23 cellular contexts compared by ENCODE assay signal in the genomic region with DNA sequence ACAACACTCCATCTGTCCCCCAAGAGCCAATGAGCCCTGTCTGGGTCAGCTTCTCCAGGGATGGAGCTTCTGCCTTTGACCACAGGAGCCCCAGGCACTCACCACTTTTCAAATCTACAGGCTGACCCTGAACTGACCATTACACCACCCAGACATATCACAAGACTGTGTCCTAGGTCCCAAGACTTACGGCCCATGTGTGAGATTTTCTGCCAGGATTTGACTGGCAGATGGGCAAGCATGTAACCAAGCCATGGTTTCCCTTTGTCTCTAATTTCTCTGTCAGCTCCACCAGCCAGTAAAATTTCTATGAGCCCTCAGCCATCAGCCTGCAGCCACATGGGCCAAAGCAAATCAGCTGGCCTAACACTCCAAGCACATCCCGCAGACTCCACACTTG.
DNase-seq lines count a peak whose midpoint lies in the region; ATAC-seq and TF ChIP-seq lines count a peak whose summit lies in the region.
"Had no signal": no experiment of that assay in that cellular context is flagged by ENCODE, and none has a peak within 500 bp of the region (broad histone marks: within the 10 kb centered on the region; RNA-seq: fewer than 3 reads in every experiment).

No MANE protein-coding gene starts in this region.

- peaks cover 0 to 5% (median 0%) of the 10 kb centered on the region in 11 experiments; a peak in 2 of 22 replicates for H4K20me1 ChIP-seq in BLaER1 treated with 17β-estradiol and CSF1 and Interleukin-3, amounts not matched to agents 10 nM and 100 nM
- H4K20me1 ChIP-seq in neural progenitor cell (ENCODE audit: low read depth), result no peaks in the 10 kb centered on the region

- peaks cover 51% of the 10 kb centered on the region for H3K4me1 Mint-ChIP-seq in neural progenitor cell

- H3K36me3 ChIP-seq in BLaER1 treated with 17β-estradiol and CSF1 and Interleukin-3, amounts not matched to agents 10 nM and 100 nM, result peaks cover 0 to 41% (median 22%) of the 10 kb centered on the region in 11 experiments; a peak in 16 of 22 replicates
- H3K36me3 ChIP-seq in neural progenitor cell, result no peaks in the 10 kb centered on the region
- H3K36me3 ChIP-seq: SJCRH30, transverse colon had no signal

- H3K27ac ChIP-seq in BLaER1 treated with 17β-estradiol and CSF1 and Interleukin-3, amounts not matched to agents 10 nM and 100 nM, result peak overlapping the region; percentile 52 to 96 (median 87); a peak in 21 of 22 replicates
- H3K27ac ChIP-seq in HL-60 (replicated peaks) (peak overlapping the region; percentile 78), caudate nucleus (ENCODE audit: low read depth, low read length) (peak overlapping the region; percentile 16), neural progenitor cell (no peak overlapping the region)
- H3K27ac ChIP-seq: SJCRH30 had no signal

- peak overlapping the region; percentile 78 to 98 (median 91) for H3K4me2 ChIP-seq in BLaER1 treated with 17β-estradiol and CSF1 and Interleukin-3, amounts not matched to agents 10 nM and 100 nM
- no peak overlapping the region for H3K4me2 ChIP-seq in neural progenitor cell

- peaks cover 98 to 100% (median 100%) of the 10 kb centered on the region in 10 experiments for H3K4me1 ChIP-seq in BLaER1 treated with 17β-estradiol and CSF1 and Interleukin-3, amounts not matched to agents 10 nM and 100 nM
- H3K4me1 ChIP-seq in neural progenitor cell, result peaks cover 21% of the 10 kb centered on the region

- no peak overlapping the region for H2AFZ ChIP-seq in neural progenitor cell (replicated peaks)

- no peak for ATAC-seq in stimulated activated naive CD8-positive, alpha-beta T cell treated with anti-CD3 and anti-CD28 coated beads, Interleukin-15, Interleukin-2, amounts not matched to agents 100 U/mL and 50 U/mL, for 24 hours
- ATAC-seq in GM18519 (IDR thresholded peaks at IDR 0.05; ENCODE audit: low FRiP score, unreplicated experiment), result no peak
- ATAC-seq: activated T-cell treated with anti-CD3 and anti-CD28 coated beads, Interleukin-2, amount 50 U/mL, for 72 hours; left colon; WTC11 had no signal

- DNase-seq in HL-60 (ENCODE audit: low read depth in 1 of 2, low spot score in 1 of 2), result no peak
- DNase-seq in caudate nucleus (lab: John Stamatoyannopoulos, UW), result no peak
- no peak for DNase-seq in neural progenitor cell (ENCODE audit: low spot score)
- no peak for DNase-seq in D341Med (ENCODE audit: low spot score)
- DNase-seq in stimulated activated naive CD8-positive, alpha-beta T cell treated with anti-CD3 and anti-CD28 coated beads, Interleukin-15, Interleukin-2, amounts not matched to agents 100 U/mL and 50 U/mL, for 24 hours, result no peak
- DNase-seq in NCI-H2029 (lab: John Stamatoyannopoulos, UW), result no peak
- DNase-seq: activated T-cell treated with anti-CD3 and anti-CD28 coated beads, Interleukin-2, amount 50 U/mL, for 72 hours; aorta; cerebellar nuclear complex; effector CD4-positive, alpha-beta T cell; left colon; MM.1S; NCI-H1436 treated with DMSO at 0.1 percent for 48 hours; nephron progenitor cell; SJCRH30; stimulated activated CD4-positive, alpha-beta T cell treated with anti-CD3 and anti-CD28 coated beads, Interleukin-2, amount 100 ng/mL, for 24 hours; stimulated activated naive CD4-positive, alpha-beta T cell treated with Interleukin-2 at 50 U/mL for 16 hours; transverse colon had no signal

- no peaks in the 10 kb centered on the region for H3K79me2 ChIP-seq in neural progenitor cell (ENCODE audit: low read depth)

- peaks cover 3% of the 10 kb centered on the region for H3F3A ChIP-seq in neural progenitor cell (ENCODE audit: low read depth)

- no peaks in the 10 kb centered on the region for H3K27me3 Mint-ChIP-seq in neural progenitor cell (ENCODE audit: insufficient read depth, low read depth)
- H3K27me3 Mint-ChIP-seq: activated naive CD4-positive, alpha-beta T cell treated with anti-CD3 and anti-CD28 coated beads, Interleukin-2, amount 50 U/mL, for 24 hours had no signal

- H3K9me3 ChIP-seq in BLaER1 treated with 17β-estradiol and CSF1 and Interleukin-3, amounts not matched to agents 10 nM and 100 nM (replicated peaks in 1 of 11), result no peaks in the 10 kb centered on the region
- H3K9me3 ChIP-seq in neural progenitor cell (ENCODE audit: low read depth), result no peaks in the 10 kb centered on the region
- H3K9me3 ChIP-seq: SJCRH30, transverse colon had no signal

- peak overlapping the region; percentile 87 for H3K27ac Mint-ChIP-seq in neural progenitor cell
- H3K27ac Mint-ChIP-seq: activated naive CD4-positive, alpha-beta T cell treated with anti-CD3 and anti-CD28 coated beads, Interleukin-2, amount 50 U/mL, for 24 hours; activated T-cell treated with anti-CD3 and anti-CD28 coated beads, Interleukin-2, amount 50 U/mL, for 72 hours; nephron progenitor cell; WTC11 had no signal

- H3K4me3 Mint-ChIP-seq in neural progenitor cell, result no peak overlapping the region
- H3K4me3 Mint-ChIP-seq: nephron progenitor cell, WTC11 had no signal

- H3K36me3 Mint-ChIP-seq in neural progenitor cell, result no peaks in the 10 kb centered on the region
- H3K36me3 Mint-ChIP-seq: activated naive CD4-positive, alpha-beta T cell treated with anti-CD3 and anti-CD28 coated beads, Interleukin-2, amount 50 U/mL, for 24 hours; WTC11 had no signal

- H3K9me3 Mint-ChIP-seq in neural progenitor cell, result no peaks in the 10 kb centered on the region
- H3K9me3 Mint-ChIP-seq: activated naive CD4-positive, alpha-beta T cell treated with anti-CD3 and anti-CD28 coated beads, Interleukin-2, amount 50 U/mL, for 24 hours; activated T-cell treated with anti-CD3 and anti-CD28 coated beads, Interleukin-2, amount 50 U/mL, for 72 hours; nephron progenitor cell; T-helper 2 cell treated with Interferon-gamma antibody and Interleukin-4, amounts not matched to agents 5 μg/mL and 100 μg/mL, for 36 hours; WTC11 had no signal

- peak overlapping the region; percentile 23 to 82 (median 74); a peak in 19 of 22 replicates for H3K9ac ChIP-seq in BLaER1 treated with 17β-estradiol and CSF1 and Interleukin-3, amounts not matched to agents 10 nM and 100 nM
- no peak overlapping the region for H3K9ac ChIP-seq in neural progenitor cell

- TF ChIP-seq CTCF in HL-60 (IDR thresholded peaks at IDR 0.05; ENCODE audit: insufficient read depth, low read length) (no peak), neural progenitor cell (IDR thresholded peaks at IDR 0.05) (no peak)

- peak overlapping the region in 7 of 10 experiments; percentile 29 to 57 (median 37); a peak in 10 of 20 replicates for H3K4me3 ChIP-seq in BLaER1 treated with 17β-estradiol and CSF1 and Interleukin-3, amounts not matched to agents 10 nM and 100 nM
- H3K4me3 ChIP-seq in HL-60 (replicated peaks; ENCODE audit: insufficient read depth, low read length), result no peak overlapping the region
- no peak overlapping the region for H3K4me3 ChIP-seq in neural progenitor cell
- H3K4me3 ChIP-seq: SJCRH30, transverse colon had no signal

- H3K27me3 ChIP-seq in BLaER1 treated with 17β-estradiol and CSF1 and Interleukin-3, amounts not matched to agents 10 nM and 100 nM, result no peaks in the 10 kb centered on the region
- H3K27me3 ChIP-seq in HL-60 (ENCODE audit: insufficient read depth, poor library complexity, severe bottlenecking) (no peaks in the 10 kb centered on the region), neural progenitor cell (no peaks in the 10 kb centered on the region)
- H3K27me3 ChIP-seq: SJCRH30, transverse colon had no signal

Comparison
In these comparisons a context has a peak if more than half of its experiments do, and no peak if none do; other contexts are left out.
1. H3K4me3 ChIP-seq: peak in BLaER1 treated with 17β-estradiol and CSF1 and Interleukin-3, amounts not matched to agents 10 nM and 100 nM (7 of 10); none in HL-60 (single experiment) and neural progenitor cell (single experiment).